19 cellular contexts compared by ENCODE assay signal in the genomic region with DNA sequence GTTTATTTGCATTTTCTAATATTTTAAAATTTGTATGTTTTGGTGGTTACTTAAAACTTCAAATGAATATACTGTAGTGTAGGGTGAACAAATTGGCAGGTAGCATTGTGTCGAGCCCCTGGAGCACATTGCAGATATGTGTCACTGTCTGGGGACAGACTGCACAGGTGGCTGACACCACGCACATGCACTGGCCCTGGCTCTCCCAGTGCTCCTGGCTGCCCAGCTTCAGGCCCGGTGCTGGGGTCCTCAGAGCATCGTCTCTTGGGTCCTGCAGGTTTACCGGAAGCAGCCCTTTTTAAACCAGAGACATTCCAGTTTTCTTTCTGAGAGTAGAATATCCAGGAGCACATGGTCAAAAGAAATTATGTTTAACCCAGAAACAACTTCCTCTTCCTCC. TPM values are rescaled to one million over a fixed set of nuclear protein-coding genes. Genes with fewer than 3 reads are reported as not detected.
DNase-seq lines count a peak whose midpoint lies in the region; ATAC-seq, FAIRE-seq and TF ChIP-seq lines count a peak whose summit lies in the region.
"Had no signal": no experiment of that assay in that cellular context is flagged by ENCODE, and none has a peak within 500 bp of the region (broad histone marks: within the 10 kb centered on the region; RNA-seq: fewer than 3 reads in every experiment).

No MANE protein-coding gene starts in this region.

- TF ChIP-seq CTCF in CD14-positive monocyte (IDR thresholded peaks at IDR 0.05) (no peak), Loucy (conservative IDR thresholded peaks at IDR 0.05; ENCODE audit: low read length) (no peak), kidney (IDR thresholded peaks at IDR 0.05; ENCODE audit: borderline replicate concordance, extremely low read depth, insufficient read depth) (no peak), neutrophil (IDR thresholded peaks at IDR 0.05) (no peak)

- DNase-seq in CD14-positive monocyte (ENCODE audit: low spot score) (no peak), kidney (peak; percentile 68), retina (no peak)
- DNase-seq in activated CD4-positive, CD25-positive, alpha-beta regulatory T cell treated with anti-CD3 and anti-CD28 coated beads, Interleukin-2, amount 50 U/mL, for 72 hours, result no peak
- no peak for DNase-seq in stimulated activated naive CD8-positive, alpha-beta T cell treated with anti-CD3 and anti-CD28 coated beads, Interleukin-15, amount 100 ng/mL, for 72 hours
- DNase-seq: Calu3, DMS 273 treated with DMSO at 0.1 percent for 48 hours, GOT3, H9 had no signal

- H3K27ac ChIP-seq in kidney (ENCODE audit: low read depth in 2 of 2, low read length in 2 of 2) (no peak overlapping the region), neutrophil (peak overlapping the region; percentile 66)
- H3K27ac ChIP-seq: 22Rv1 had no signal

- H3K4me3 ChIP-seq in Loucy (ENCODE audit: low read length, poor library complexity, severe bottlenecking) (no peak overlapping the region), kidney (ENCODE audit: low read length in 2 of 2) (no peak overlapping the region), neutrophil (ENCODE audit: low read depth in 1 of 2, low read length in 1 of 2) (no peak overlapping the region)
- H3K4me3 ChIP-seq: GM12878 had no signal

- no peak overlapping the region for H3K4me2 ChIP-seq in Loucy (ENCODE audit: low read depth, low read length, poor library complexity, severe bottlenecking)

- peak overlapping the region; percentile 86 to 96 (median 93) for H3K27ac Mint-ChIP-seq in CD14-positive monocyte
- no peak overlapping the region for H3K27ac Mint-ChIP-seq in stimulated activated naive CD8-positive, alpha-beta T cell treated with anti-CD3 and anti-CD28 coated beads, Interleukin-15, amount 100 ng/mL, for 72 hours
- H3K27ac Mint-ChIP-seq: H9 had no signal

- no peaks in the 10 kb centered on the region for H3K36me3 ChIP-seq in Loucy (ENCODE audit: insufficient read depth, low read length)
- H3K36me3 ChIP-seq in kidney (ENCODE audit: control insufficient read depth in 1 of 2, insufficient read depth in 2 of 2, low read length in 2 of 2), result no peaks in the 10 kb centered on the region
- peaks cover 100% of the 10 kb centered on the region for H3K36me3 ChIP-seq in neutrophil

- intact Hi-C loops in CD14-positive monocyte (cut with micrococcal nuclease) (no loop called here), kidney (cut with DNase I) (no loop called here)

- H3K9ac ChIP-seq in Loucy (ENCODE audit: low read depth, low read length, poor library complexity, severe bottlenecking) (no peak overlapping the region), kidney (ENCODE audit: low read length in 2 of 2) (no peak overlapping the region)

- H3K9me3 Mint-ChIP-seq in CD14-positive monocyte, result peaks cover 0 to 2% (median 0%) of the 10 kb centered on the region in 7 donors
- H3K9me3 Mint-ChIP-seq in stimulated activated naive CD8-positive, alpha-beta T cell treated with anti-CD3 and anti-CD28 coated beads, Interleukin-15, amount 100 ng/mL, for 72 hours, result no peaks in the 10 kb centered on the region
- H3K9me3 Mint-ChIP-seq: H9 had no signal

- no peak overlapping the region for H3K4me3 Mint-ChIP-seq in CD14-positive monocyte
- no peak overlapping the region for H3K4me3 Mint-ChIP-seq in stimulated activated naive CD8-positive, alpha-beta T cell treated with anti-CD3 and anti-CD28 coated beads, Interleukin-15, amount 100 ng/mL, for 72 hours
- H3K4me3 Mint-ChIP-seq: H9 had no signal

- peaks cover 34% of the 10 kb centered on the region for H3K4me1 Mint-ChIP-seq in CD14-positive monocyte
- H3K4me1 Mint-ChIP-seq in stimulated activated naive CD8-positive, alpha-beta T cell treated with anti-CD3 and anti-CD28 coated beads, Interleukin-15, amount 100 ng/mL, for 72 hours, result no peaks in the 10 kb centered on the region

- no peaks in the 10 kb centered on the region for H3K9me3 ChIP-seq in Loucy (ENCODE audit: insufficient read depth, low read depth, low read length)
- no peaks in the 10 kb centered on the region for H3K9me3 ChIP-seq in kidney (ENCODE audit: control insufficient read depth in 1 of 2, low read length in 2 of 2)
- H3K9me3 ChIP-seq in neutrophil, result no peaks in the 10 kb centered on the region

- no peak for FAIRE-seq in kidney (lab: Jason Lieb, UNC)
- FAIRE-seq: GM12878, GM19239 had no signal

- no peaks in the 10 kb centered on the region for H4K20me1 ChIP-seq in Loucy (ENCODE audit: insufficient read depth, low read length, poor library complexity, severe bottlenecking)

- H3K79me2 ChIP-seq in Loucy (ENCODE audit: insufficient read depth, low read length), result no peaks in the 10 kb centered on the region

- no peak for ATAC-seq in GM18498 (IDR thresholded peaks at IDR 0.05; ENCODE audit: unreplicated experiment)
- ATAC-seq in stimulated activated naive CD8-positive, alpha-beta T cell treated with anti-CD3 and anti-CD28 coated beads, Interleukin-15, amount 100 ng/mL, for 72 hours, result no peak
- ATAC-seq: GM12878 had no signal

- peaks cover 0 to 2% (median 0%) of the 10 kb centered on the region in 3 donors for H3K27me3 Mint-ChIP-seq in CD14-positive monocyte (ENCODE audit: low read depth in 3 of 3)
- no peaks in the 10 kb centered on the region for H3K27me3 Mint-ChIP-seq in stimulated activated naive CD8-positive, alpha-beta T cell treated with anti-CD3 and anti-CD28 coated beads, Interleukin-15, amount 100 ng/mL, for 72 hours

- no peaks in the 10 kb centered on the region for H3K4me1 ChIP-seq in Loucy (ENCODE audit: insufficient read depth, low read length, poor library complexity, severe bottlenecking)
- H3K4me1 ChIP-seq in kidney (ENCODE audit: control insufficient read depth in 1 of 2, insufficient read depth in 1 of 2, low read depth in 1 of 2, low read length in 2 of 2), result peaks cover 0 to 2% of the 10 kb centered on the region in 2 donors
- H3K4me1 ChIP-seq in neutrophil (ENCODE audit: control insufficient read depth in 1 of 2, insufficient read depth in 1 of 2, low read depth in 1 of 2, low read length in 1 of 2), result peaks cover 27 to 29% of the 10 kb centered on the region in 2 experiments

- peak overlapping the region; percentile 38; the same call in 1 of the 2 replicates for H2AFZ ChIP-seq in Loucy (ENCODE audit: low read length)

- H3K27me3 ChIP-seq in Loucy (ENCODE audit: insufficient read depth, low read length, poor library complexity, severe bottlenecking) (no peaks in the 10 kb centered on the region), neutrophil (no peaks in the 10 kb centered on the region)

- H3K9me2 ChIP-seq in Loucy (replicated peaks; ENCODE audit: low read depth, low read length), result no peaks in the 10 kb centered on the region

- no peaks in the 10 kb centered on the region for H3F3A ChIP-seq in Loucy (ENCODE audit: low read depth)

- peaks cover 79 to 98% of the 10 kb centered on the region in 2 donors for H3K36me3 Mint-ChIP-seq in CD14-positive monocyte

RNA-seq across cellular contexts. Expression of a gene that starts 15.6 kb away (rescaled TPM):
- 100 to 1,000 TPM; 266 to 297 TPM for polyA plus RNA-seq in CD14-positive monocyte
- total RNA-seq in kidney, result 5.3 TPM
- polyA plus RNA-seq in kidney (ENCODE audit: insufficient read depth, low read depth, low replicate concordance), result 19.0 TPM
- total RNA-seq: G401, H9, HT-29 had no signal

RNA-seq across cellular contexts. Expression of a gene that starts 36.8 kb away (rescaled TPM):
- polyA plus RNA-seq in CD14-positive monocyte (100 to 1,000 TPM; 151 to 169 TPM), kidney (ENCODE audit: insufficient read depth, low read depth, low replicate concordance) (115 TPM)
- 44.0 TPM for total RNA-seq in kidney

RNA-seq across cellular contexts. Expression of a gene that starts 59.7 kb away (rescaled TPM):
- 1 to 10 TPM; 2.3 to 3.0 TPM for polyA plus RNA-seq in CD14-positive monocyte
- 8.9 TPM for total RNA-seq in kidney
- polyA plus RNA-seq in kidney (ENCODE audit: insufficient read depth, low read depth, low replicate concordance), result 0.15 TPM
- total RNA-seq: A673, G401, HT-29 had no signal
- polyA plus RNA-seq: BJ had no signal

Comparison
In these comparisons a context has a peak if more than half of its experiments do, and no peak if none do; other contexts are left out.
1. H3K27ac Mint-ChIP-seq: peak in CD14-positive monocyte (7 of 7); none in stimulated activated naive CD8-positive, alpha-beta T cell treated with anti-CD3 and anti-CD28 coated beads, Interleukin-15, amount 100 ng/mL, for 72 hours (0 of 2).
2. RNA of a gene that starts 15.6 kb away (polyA plus RNA-seq): 266 to 297 TPM in CD14-positive monocyte; 19.0 TPM in kidney (single experiment); every median in the first group is over 10 times any median in the second.